In genomic region chr1:59007820-59008598, GRCh38 we compare ENCODE assay signal across 9 cellular contexts.
DNase-seq lines count a peak whose midpoint lies in the region; ATAC-seq, FAIRE-seq and TF ChIP-seq lines count a peak whose summit lies in the region.
"Had no signal": no experiment of that assay in that cellular context is flagged by ENCODE, and none has a peak within 500 bp of the region (broad histone marks: within the 10 kb centered on the region; RNA-seq: fewer than 3 reads in every experiment).

No MANE protein-coding gene starts in this region.

- H3K27ac Mint-ChIP-seq in activated CD8-positive, alpha-beta T cell treated with anti-CD3 and anti-CD28 coated beads, Interleukin-2, amount 10 ng/mL, durations not matched to agents 7 days and 5 days, result peak overlapping the region; percentile 31

- peaks cover 3% of the 10 kb centered on the region for H3K27me3 Mint-ChIP-seq in activated CD8-positive, alpha-beta T cell treated with anti-CD3 and anti-CD28 coated beads, Interleukin-2, amount 10 ng/mL, durations not matched to agents 7 days and 5 days (ENCODE audit: low read depth)

- 4 to 14% (median 5%) methylated on average over 8 of the region's 8 CpGs for WGBS in ovary, 3 donors

- H3K36me3 ChIP-seq in ovary, result no peaks in the 10 kb centered on the region
- no peaks in the 10 kb centered on the region for H3K36me3 ChIP-seq in kidney (ENCODE audit: control insufficient read depth in 1 of 2, insufficient read depth in 2 of 2, low read length in 2 of 2)

- POLR2A ChIA-PET in activated CD8-positive, alpha-beta T cell treated with anti-CD3 and anti-CD28 coated beads, Interleukin-2, amount 10 ng/mL, durations not matched to agents 7 days and 5 days (lab: Charles Lee), result interaction anchor here (0.7 kb wide), 1 partner anchor 11 kb away, joined by 3 read pairs; no protein-coding TSS in a partner anchor

- no peak for FAIRE-seq in kidney (lab: Jason Lieb, UNC)

- intact Hi-C loops in ovary (cut with DNase I) (loop anchor here in 1 of 4 donors (5.0 to 10.0 kb wide), 2 partner anchors 57 to 106 kb away; no protein-coding TSS in a partner anchor), kidney (cut with DNase I) (no loop called here)

- H3K27me3 ChIP-seq in ovary, result no peaks in the 10 kb centered on the region

- no peak overlapping the region for H3K4me3 Mint-ChIP-seq in activated CD8-positive, alpha-beta T cell treated with anti-CD3 and anti-CD28 coated beads, Interleukin-2, amount 10 ng/mL, durations not matched to agents 7 days and 5 days

- no peak for DNase-seq in activated CD8-positive, alpha-beta T cell treated with anti-CD3 and anti-CD28 coated beads, Interleukin-2, amount 10 ng/mL, durations not matched to agents 7 days and 5 days
- peak; percentile 53 to 60 (median 57) for DNase-seq in ovary
- no peak for DNase-seq in DMS153 (lab: John Stamatoyannopoulos, UW)
- DNase-seq in omental fat pad (ENCODE audit: low spot score), result no peak
- no peak for DNase-seq in kidney
- no peak for DNase-seq in KG1 (lab: John Stamatoyannopoulos, UW)

- CTCF ChIA-PET in activated CD8-positive, alpha-beta T cell treated with anti-CD3 and anti-CD28 coated beads, Interleukin-2, amount 10 ng/mL, durations not matched to agents 7 days and 5 days (lab: Charles Lee), result interaction anchor here (1.0 kb wide), 1 partner anchor 71 kb away, joined by 3 read pairs; no protein-coding TSS in a partner anchor

- no peak for TF ChIP-seq EP300 in ovary (IDR thresholded peaks at IDR 0.05)

- peaks cover 15% of the 10 kb centered on the region for H3K4me1 ChIP-seq in ovary (ENCODE audit: insufficient read depth)
- peaks cover 6 to 7% of the 10 kb centered on the region in 2 donors for H3K4me1 ChIP-seq in kidney (ENCODE audit: control insufficient read depth in 1 of 2, insufficient read depth in 1 of 2, low read depth in 1 of 2, low read length in 2 of 2)

- H3K36me3 Mint-ChIP-seq in activated CD8-positive, alpha-beta T cell treated with anti-CD3 and anti-CD28 coated beads, Interleukin-2, amount 10 ng/mL, durations not matched to agents 7 days and 5 days (ENCODE audit: low read depth), result no peaks in the 10 kb centered on the region

- no peak for TF ChIP-seq POLR2A in ovary (IDR thresholded peaks at IDR 0.05)

- TF ChIP-seq CTCF in ovary (IDR thresholded peaks at IDR 0.05), result no peak
- no peak for TF ChIP-seq CTCF in omental fat pad (IDR thresholded peaks at IDR 0.05)
- TF ChIP-seq CTCF in kidney (IDR thresholded peaks at IDR 0.05; ENCODE audit: borderline replicate concordance, extremely low read depth, insufficient read depth), result no peak

- no peaks in the 10 kb centered on the region for H3K9me3 Mint-ChIP-seq in activated CD8-positive, alpha-beta T cell treated with anti-CD3 and anti-CD28 coated beads, Interleukin-2, amount 10 ng/mL, durations not matched to agents 7 days and 5 days (ENCODE audit: insufficient read depth)

- H3K9ac ChIP-seq in kidney (ENCODE audit: low read length in 2 of 2), result no peak overlapping the region

- H3K9me3 ChIP-seq in ovary (no peaks in the 10 kb centered on the region), kidney (ENCODE audit: control insufficient read depth in 1 of 2, low read length in 2 of 2) (no peaks in the 10 kb centered on the region)

- H3K27ac ChIP-seq in ovary, result peak overlapping the region; percentile 39 to 79
- no peak overlapping the region for H3K27ac ChIP-seq in kidney (ENCODE audit: low read depth in 2 of 2, low read length in 2 of 2)
- H3K27ac ChIP-seq: HL-60 had no signal

- H3K4me3 ChIP-seq in ovary (no peak overlapping the region), kidney (ENCODE audit: low read length in 2 of 2) (no peak overlapping the region)

- H3K4me1 Mint-ChIP-seq in activated CD8-positive, alpha-beta T cell treated with anti-CD3 and anti-CD28 coated beads, Interleukin-2, amount 10 ng/mL, durations not matched to agents 7 days and 5 days (ENCODE audit: low read depth), result peaks cover 38% of the 10 kb centered on the region

- ATAC-seq in GM18861 (IDR thresholded peaks at IDR 0.05; ENCODE audit: unreplicated experiment), result peak; percentile 32
- peak; percentile 54 for ATAC-seq in HG02759 (IDR thresholded peaks at IDR 0.05; ENCODE audit: unreplicated experiment)
- peak; percentile 66 for ATAC-seq in activated CD8-positive, alpha-beta T cell treated with anti-CD3 and anti-CD28 coated beads, Interleukin-2, amount 10 ng/mL, durations not matched to agents 7 days and 5 days
- ATAC-seq in omental fat pad (ENCODE audit: low FRiP score), result no peak

Comparison
In these comparisons a context has a peak if more than half of its experiments do, and no peak if none do; other contexts are left out.
1. DNase-seq: peak in ovary (5 of 5); none in activated CD8-positive, alpha-beta T cell treated with anti-CD3 and anti-CD28 coated beads, Interleukin-2, amount 10 ng/mL, durations not matched to agents 7 days and 5 days (single experiment), DMS153 (single experiment), omental fat pad (single experiment), kidney (single experiment) and KG1 (single experiment).
2. H3K27ac ChIP-seq: peak in ovary (2 of 2); none in kidney (0 of 2).